8 cellular contexts compared by ENCODE assay signal in genomic region chr2:112585400-112585799, GRCh38. TPM values are rescaled to one million over a fixed set of nuclear protein-coding genes. Genes with fewer than 3 reads are reported as not detected.
A peak's percentile ranks its signal among the peaks of the same experiment; 100 is the strongest.
DNase-seq lines count a peak whose midpoint lies in the region; ATAC-seq and TF ChIP-seq lines count a peak whose summit lies in the region.

No MANE protein-coding gene starts in this region.

- H3K27ac ChIP-seq in OCI-LY1 (ENCODE audit: low read depth, low read length, poor library complexity, severe bottlenecking) (peak overlapping the region; percentile 89), endodermal cell (ENCODE audit: low read depth, low read length) (no peak overlapping the region), neural progenitor cell (no peak overlapping the region)

- ATAC-seq in HG03280 (IDR thresholded peaks at IDR 0.05; ENCODE audit: unreplicated experiment) (no peak), HG03354 (IDR thresholded peaks at IDR 0.05; ENCODE audit: poor library complexity, severe bottlenecking, unreplicated experiment) (no peak)

- H3K27me3 Mint-ChIP-seq in CD14-positive monocyte (ENCODE audit: low read depth in 3 of 3): peaks cover 0 to 3% (median 0%) of the 10 kb centered on the region in 3 donors
- no peaks in the 10 kb centered on the region for H3K27me3 Mint-ChIP-seq in endodermal cell (ENCODE audit: insufficient read depth)
- H3K27me3 Mint-ChIP-seq in neural progenitor cell (ENCODE audit: insufficient read depth, low read depth): peaks cover 4% of the 10 kb centered on the region

- H2AFZ ChIP-seq in OCI-LY1 (ENCODE audit: low read length): no peak overlapping the region
- no peak overlapping the region for H2AFZ ChIP-seq in neural progenitor cell (replicated peaks)

- H4K20me1 ChIP-seq in OCI-LY1 (ENCODE audit: insufficient read depth, low read length) (no peaks in the 10 kb centered on the region), neural progenitor cell (ENCODE audit: low read depth) (no peaks in the 10 kb centered on the region)

- H3K36me3 Mint-ChIP-seq in CD14-positive monocyte (peaks cover 33 to 42% of the 10 kb centered on the region in 2 donors), endodermal cell (ENCODE audit: low read depth) (peaks cover 29% of the 10 kb centered on the region), neural progenitor cell (peaks cover 7% of the 10 kb centered on the region)

- peak overlapping the region; percentile 81 for H3K9ac ChIP-seq in OCI-LY1 (ENCODE audit: low read length)
- peak overlapping the region; percentile 88 for H3K9ac ChIP-seq in endodermal cell (ENCODE audit: extremely low read depth, low read length, poor library complexity, severe bottlenecking)
- H3K9ac ChIP-seq in neural progenitor cell: no peak overlapping the region

- H3K4me1 Mint-ChIP-seq in CD14-positive monocyte (peaks cover 41% of the 10 kb centered on the region), endodermal cell (peaks cover 13% of the 10 kb centered on the region), neural progenitor cell (peaks cover 27% of the 10 kb centered on the region)

- H3K4me2 ChIP-seq in OCI-LY1 (ENCODE audit: low read length) (peak overlapping the region; percentile 80), neural progenitor cell (peak overlapping the region; percentile 87)

- DNase-seq in CD14-positive monocyte (ENCODE audit: low spot score) (no peak), endodermal cell (no peak), neural progenitor cell (ENCODE audit: low spot score) (no peak), NCI-H187 (lab: John Stamatoyannopoulos, UW) (no peak), HEK293T (ENCODE audit: extremely low spot score) (no peak)

- CTCF ChIA-PET in HEK293T (lab: Yijun Ruan, JAX): no interaction called here

- H3F3A ChIP-seq in OCI-LY1 (ENCODE audit: insufficient read depth, low read length): 0 out of 2 replicates have a peak, but pooled peaks cover 6% of the 10 kb centered on the region
- H3F3A ChIP-seq in neural progenitor cell (ENCODE audit: low read depth): peaks cover 30% of the 10 kb centered on the region

- H3K4me3 Mint-ChIP-seq in CD14-positive monocyte (peak overlapping the region; percentile 92 to 97), endodermal cell (peak overlapping the region; percentile 91), neural progenitor cell (peak overlapping the region; percentile 98)

- intact Hi-C loops in CD14-positive monocyte (cut with micrococcal nuclease): loop anchor here in 1 of 2 donors (2.0 kb wide), 1 partner anchor 43 kb away; the partner anchor contains the start of gene POLR1B

- H3K79me2 ChIP-seq in OCI-LY1 (ENCODE audit: insufficient read depth, low read length) (no peaks in the 10 kb centered on the region), neural progenitor cell (ENCODE audit: low read depth) (peaks cover 9% of the 10 kb centered on the region)

- H3K9me3 ChIP-seq in OCI-LY1 (ENCODE audit: low read length): no peaks in the 10 kb centered on the region
- no peaks in the 10 kb centered on the region for H3K9me3 ChIP-seq in endodermal cell (ENCODE audit: control insufficient read depth, low read length)
- H3K9me3 ChIP-seq in neural progenitor cell (ENCODE audit: low read depth): no peaks in the 10 kb centered on the region

- H3K4me1 ChIP-seq in OCI-LY1 (ENCODE audit: insufficient read depth, low read length, severe bottlenecking) (peaks cover 31% of the 10 kb centered on the region), endodermal cell (ENCODE audit: control insufficient read depth, insufficient read depth, low read length) (no peaks in the 10 kb centered on the region), neural progenitor cell (peaks cover 8% of the 10 kb centered on the region)

- H3K4me3 ChIP-seq in OCI-LY1 (ENCODE audit: low read depth, low read length, poor library complexity, severe bottlenecking) (peak overlapping the region; percentile 74), endodermal cell (ENCODE audit: low read length) (peak overlapping the region; percentile 92), neural progenitor cell (peak overlapping the region; percentile 70)

- TF ChIP-seq CTCF in CD14-positive monocyte (IDR thresholded peaks at IDR 0.05) (no peak), OCI-LY1 (IDR thresholded peaks at IDR 0.05; ENCODE audit: low read length) (no peak), endodermal cell (conservative IDR thresholded peaks at IDR 0.05) (no peak), neural progenitor cell (IDR thresholded peaks at IDR 0.05) (no peak)

- POLR2A ChIA-PET in HEK293T (lab: Yijun Ruan, JAX): interaction anchor here (1.1 to 1.5 kb wide), 3 partner anchors 18 to 142 kb away, joined by 4 to 5 read pairs (median 5); no protein-coding TSS in a partner anchor

- H3K36me3 ChIP-seq in OCI-LY1 (ENCODE audit: insufficient read depth, low read length) (peaks cover 7% of the 10 kb centered on the region; the same call in 1 of the 2 replicates), endodermal cell (ENCODE audit: control insufficient read depth, insufficient read depth, low read length) (peaks cover 23% of the 10 kb centered on the region), neural progenitor cell (no peaks in the 10 kb centered on the region)

- H3K9me2 ChIP-seq in OCI-LY1 (ENCODE audit: low read depth, low read length): no peaks in the 10 kb centered on the region

- H3K9me3 Mint-ChIP-seq in CD14-positive monocyte: peaks cover 0 to 5% (median 0%) of the 10 kb centered on the region in 7 donors
- no peaks in the 10 kb centered on the region for H3K9me3 Mint-ChIP-seq in endodermal cell
- no peaks in the 10 kb centered on the region for H3K9me3 Mint-ChIP-seq in neural progenitor cell

- 88 to 94% methylated on average over 3 of the region's 3 CpGs for WGBS in endodermal cell (ENCODE audit: insufficient coverage in 1 of 2, insufficient read length in 1 of 2), 2 experiments

- H3K27ac Mint-ChIP-seq in CD14-positive monocyte: peak overlapping the region; percentile 97 to 100 (median 99)
- H3K27ac Mint-ChIP-seq in endodermal cell: peak overlapping the region; percentile 99
- peak overlapping the region; percentile 99 for H3K27ac Mint-ChIP-seq in neural progenitor cell

- no peaks in the 10 kb centered on the region for H3K27me3 ChIP-seq in OCI-LY1 (ENCODE audit: insufficient read depth, low read length)
- H3K27me3 ChIP-seq in endodermal cell (ENCODE audit: control insufficient read depth, insufficient read depth, low read length, poor library complexity, severe bottlenecking): no peaks in the 10 kb centered on the region
- H3K27me3 ChIP-seq in neural progenitor cell: no peaks in the 10 kb centered on the region

TF ChIP-seq in HEK293T, 16 proteins besides CTCF, POLR2A, EP300 and RAD21:
- TF ChIP-seq CTBP1 (IDR thresholded peaks at IDR 0.05; ENCODE audit: borderline replicate concordance) (no peak), FOXK2 (IDR thresholded peaks at IDR 0.05) (no peak), L3MBTL2 (conservative IDR thresholded peaks at IDR 0.05) (no peak), FOXM1 (IDR thresholded peaks at IDR 0.05; ENCODE audit: borderline replicate concordance) (no peak), PKNOX1 (IDR thresholded peaks at IDR 0.05) (no peak), ZNF384 (IDR thresholded peaks at IDR 0.05) (no peak), LEF1 (IDR thresholded peaks at IDR 0.05; ENCODE audit: borderline replicate concordance) (no peak), TARDBP (IDR thresholded peaks at IDR 0.05) (no peak), BHLHE40 (IDR thresholded peaks at IDR 0.05; ENCODE audit: borderline replicate concordance) (no peak), NFRKB (IDR thresholded peaks at IDR 0.05) (no peak), SUZ12 (IDR thresholded peaks at IDR 0.05) (no peak), ELF4 (IDR thresholded peaks at IDR 0.05) (no peak), ARNT (IDR thresholded peaks at IDR 0.05) (no peak)

RNA-seq across cellular contexts. Expression of gene CHCHD5, which starts 1.0 kb away (rescaled TPM):
- 10 to 100 TPM; 56.2 to 77.3 TPM for polyA plus RNA-seq in CD14-positive monocyte
- total RNA-seq in endodermal cell (10 to 100 TPM; 39.1 to 48.2 TPM), neural progenitor cell (ENCODE audit: low replicate concordance) (12.9 and 17.5 TPM in 2 replicates)
- polyA plus RNA-seq in endodermal cell (2013, experiment 1 of 2): 48.5 TPM
- polyA plus RNA-seq in endodermal cell (2013, experiment 2 of 2): 44.5 TPM

RNA-seq across cellular contexts. Expression of gene POLR1B, which starts 43.1 kb away (rescaled TPM):
- polyA plus RNA-seq in CD14-positive monocyte: 1 to 10 TPM; 5.2 to 6.3 TPM
- 10 to 100 TPM; 25.6 to 31.9 TPM for total RNA-seq in endodermal cell
- polyA plus RNA-seq in endodermal cell (2013, experiment 1 of 2): 13.9 TPM
- polyA plus RNA-seq in endodermal cell (2013, experiment 2 of 2): 14.1 TPM
- 20.1 and 20.5 TPM in 2 replicates for total RNA-seq in neural progenitor cell (ENCODE audit: low replicate concordance)
